ENCODE assay signal across 12 cellular contexts in genomic region chr19:8640402-8641004, GRCh38. TPM values are rescaled to one million over a fixed set of nuclear protein-coding genes. Genes with fewer than 3 reads are reported as not detected.
DNase-seq lines count a peak whose midpoint lies in the region; ATAC-seq and TF ChIP-seq lines count a peak whose summit lies in the region.
"Had no signal": no experiment of that assay in that cellular context is flagged by ENCODE, and none has a peak within 500 bp of the region (broad histone marks: within the 10 kb centered on the region; RNA-seq: fewer than 3 reads in every experiment).

No MANE protein-coding gene starts in this region.

- no peak overlapping the region for H3K27ac Mint-ChIP-seq in CD4-positive, alpha-beta memory T cell
- H3K27ac Mint-ChIP-seq: stimulated activated naive B cell treated with anti-CD40 and anti-IgM and Interleukin-4, amounts not matched to agents 10 μg/mL and 1 μg/mL and 100 μg/mL, for 72 hours had no signal

- POLR2A ChIA-PET in CD4-positive, alpha-beta memory T cell (lab: Charles Lee; ENCODE audit: partially characterized antibody), result no interaction called here

- peaks cover 0 to 49% (median 13%) of the 10 kb centered on the region in 6 donors for H3K4me1 ChIP-seq in spleen
- no peaks in the 10 kb centered on the region for H3K4me1 ChIP-seq in CD4-positive, alpha-beta memory T cell (ENCODE audit: insufficient read depth, low read length)

- H3K4me1 Mint-ChIP-seq in CD4-positive, alpha-beta memory T cell, result peaks cover 0 to 4% (median under 1%) of the 10 kb centered on the region in 4 donors

- WGBS in adipose tissue, 3 donors, result 36 to 65% (median 44%) methylated on average over 12 of the region's 12 CpGs
- WGBS in spleen, 5 donors, result 43 to 73% (median 56%) methylated on average over 12 of the region's 12 CpGs

- peak overlapping the region in 1 of 8 donors; percentile 51 for H3K4me3 ChIP-seq in spleen
- H3K4me3 ChIP-seq in CD4-positive, alpha-beta memory T cell (ENCODE audit: low read length in 2 of 2), result no peak overlapping the region

- H3K36me3 ChIP-seq in spleen, result no peaks in the 10 kb centered on the region
- no peaks in the 10 kb centered on the region for H3K36me3 ChIP-seq in CD4-positive, alpha-beta memory T cell (ENCODE audit: insufficient read depth, low read length)

- intact Hi-C loops in left colon (cut with DNase I, micrococcal nuclease) (loop anchor here in 1 of 2 donors (10.0 kb wide), 1 partner anchor 56 kb away; no protein-coding TSS in a partner anchor), spleen (cut with DNase I; ENCODE audit: low total_unique reads) (loop anchor here (5.0 kb wide), 1 partner anchor 288 kb away; no protein-coding TSS in a partner anchor)
- intact Hi-C loops in CD4-positive, alpha-beta memory T cell (cut with micrococcal nuclease), result no loop called here

- no peaks in the 10 kb centered on the region for H3K36me3 Mint-ChIP-seq in CD4-positive, alpha-beta memory T cell

- H3K9me3 ChIP-seq in spleen, result peaks cover 0 to 7% (median 4%) of the 10 kb centered on the region in 8 donors
- H3K9me3 ChIP-seq in CD4-positive, alpha-beta memory T cell (ENCODE audit: control insufficient read depth in 1 of 2, low read length in 2 of 2), result no peaks in the 10 kb centered on the region

- H3K27me3 ChIP-seq in spleen (replicated peaks in 1 of 7), result peaks cover 0 to 41% (median 0%) of the 10 kb centered on the region in 7 donors
- no peaks in the 10 kb centered on the region for H3K27me3 ChIP-seq in CD4-positive, alpha-beta memory T cell (ENCODE audit: insufficient read depth, low read length)

- no peak for TF ChIP-seq POLR2A in spleen (IDR thresholded peaks at IDR 0.05)

- peak; percentile 76 for ATAC-seq in left colon
- ATAC-seq: stimulated activated naive B cell treated with anti-CD40 and anti-IgM and Interleukin-4, amounts not matched to agents 10 μg/mL and 1 μg/mL and 100 μg/mL, for 72 hours had no signal

- CTCF ChIA-PET in CD4-positive, alpha-beta memory T cell (lab: Charles Lee; ENCODE audit: partially characterized antibody), result interaction anchor here (0.6 to 2.8 kb wide), 2 partner anchors 25 to 374 kb away, joined by 3 to 14 read pairs; no protein-coding TSS in a partner anchor

- peaks cover 14 to 19% of the 10 kb centered on the region in 2 donors for H3K27me3 Mint-ChIP-seq in CD4-positive, alpha-beta memory T cell

- TF ChIP-seq CTCF in spleen (IDR thresholded peaks at IDR 0.05 in 8 of 11, conservative IDR thresholded peaks at IDR 0.05 in 3 of 11), result no peak

- H3K4me3 Mint-ChIP-seq in CD4-positive, alpha-beta memory T cell, result no peak overlapping the region
- H3K4me3 Mint-ChIP-seq: stimulated activated naive B cell treated with anti-CD40 and anti-IgM and Interleukin-4, amounts not matched to agents 10 μg/mL and 1 μg/mL and 100 μg/mL, for 72 hours had no signal

- H3K27ac ChIP-seq in adipose tissue (ENCODE audit: low read depth, low read length) (peak overlapping the region; percentile 46), spleen (peak overlapping the region in 7 of 8 donors; percentile 52 to 92 (median 85))
- no peak overlapping the region for H3K27ac ChIP-seq in CD4-positive, alpha-beta memory T cell (ENCODE audit: low read depth, low read length)

- DNase-seq in HuH-7.5 (ENCODE audit: low spot score), result peak; percentile 74
- DNase-seq in left colon, result peak; percentile 22 to 46
- DNase-seq in spleen, result peak; percentile 89
- no peak for DNase-seq in foreskin melanocyte
- DNase-seq in CD4-positive, alpha-beta memory T cell, result no peak
- no peak for DNase-seq in NCI-H1436 treated with DMSO at 0.1 percent for 48 hours (lab: John Stamatoyannopoulos, UW)
- DNase-seq in activated gamma-delta T cell (lab: John Stamatoyannopoulos, UW), result no peak
- DNase-seq: NCI-H1417; NCI-H82; stimulated activated CD4-positive, alpha-beta T cell treated with anti-CD3 and anti-CD28 coated beads, Interleukin-2, amount 100 ng/mL, for 24 hours; stimulated activated naive B cell treated with anti-CD40 and anti-IgM and Interleukin-4, amounts not matched to agents 10 μg/mL and 1 μg/mL and 100 μg/mL, for 72 hours had no signal

- H3K9me3 Mint-ChIP-seq in CD4-positive, alpha-beta memory T cell, result peaks cover 0 to 3% (median 0%) of the 10 kb centered on the region in 8 donors

RNA-seq across cellular contexts. Expression of gene NFILZ, which starts 10.1 kb away (rescaled TPM):
- not detected for polyA plus RNA-seq in adipose tissue
- not detected for total RNA-seq in left colon
- not detected for total RNA-seq in spleen
- polyA plus RNA-seq in spleen, result not detected
- total RNA-seq in CD4-positive, alpha-beta memory T cell, result not detected
- not detected for polyA plus RNA-seq in CD4-positive, alpha-beta memory T cell

RNA-seq across cellular contexts. Expression of gene ADAMTS10, which starts 30.0 kb away (rescaled TPM):
- 10 to 100 TPM; 11.0 to 29.6 (median 21.5) TPM for polyA plus RNA-seq in adipose tissue
- total RNA-seq in left colon, result 1 to 10 TPM; 4.2 to 8.9 TPM
- 10 to 100 TPM in 6 of 7 donors, 1 to 10 TPM in 1; 9.2 to 33.8 (median 20.2) TPM for total RNA-seq in spleen
- polyA plus RNA-seq in spleen, result 10 to 100 TPM in 2 of 3 donors, 1 to 10 TPM in 1; 7.8 to 22.4 (median 10.5) TPM
- 10 to 100 TPM; 66.0 to 67.2 TPM for total RNA-seq in CD4-positive, alpha-beta memory T cell
- polyA plus RNA-seq in CD4-positive, alpha-beta memory T cell, result 1 to 10 TPM in 1 of 2 donors, under 1 TPM in 1; 0.59 to 2.2 TPM

RNA-seq across cellular contexts. Expression of gene ACTL9, which starts 58.1 kb away (rescaled TPM):
- polyA plus RNA-seq in adipose tissue, result not detected
- total RNA-seq in left colon, result not detected
- total RNA-seq in spleen, result not detected
- not detected for polyA plus RNA-seq in spleen
- total RNA-seq in CD4-positive, alpha-beta memory T cell, result not detected
- not detected for polyA plus RNA-seq in CD4-positive, alpha-beta memory T cell

Comparison
In these comparisons a context has a peak if more than half of its experiments do, and no peak if none do; other contexts are left out.
1. DNase-seq: peak in HuH-7.5 (single experiment), left colon (2 of 2) and spleen (single experiment); none in foreskin melanocyte (single experiment), CD4-positive, alpha-beta memory T cell (0 of 5), NCI-H1436 treated with DMSO at 0.1 percent for 48 hours (single experiment) and activated gamma-delta T cell (single experiment).